ENCODE assay signal across 20 cellular contexts in the genomic region with DNA sequence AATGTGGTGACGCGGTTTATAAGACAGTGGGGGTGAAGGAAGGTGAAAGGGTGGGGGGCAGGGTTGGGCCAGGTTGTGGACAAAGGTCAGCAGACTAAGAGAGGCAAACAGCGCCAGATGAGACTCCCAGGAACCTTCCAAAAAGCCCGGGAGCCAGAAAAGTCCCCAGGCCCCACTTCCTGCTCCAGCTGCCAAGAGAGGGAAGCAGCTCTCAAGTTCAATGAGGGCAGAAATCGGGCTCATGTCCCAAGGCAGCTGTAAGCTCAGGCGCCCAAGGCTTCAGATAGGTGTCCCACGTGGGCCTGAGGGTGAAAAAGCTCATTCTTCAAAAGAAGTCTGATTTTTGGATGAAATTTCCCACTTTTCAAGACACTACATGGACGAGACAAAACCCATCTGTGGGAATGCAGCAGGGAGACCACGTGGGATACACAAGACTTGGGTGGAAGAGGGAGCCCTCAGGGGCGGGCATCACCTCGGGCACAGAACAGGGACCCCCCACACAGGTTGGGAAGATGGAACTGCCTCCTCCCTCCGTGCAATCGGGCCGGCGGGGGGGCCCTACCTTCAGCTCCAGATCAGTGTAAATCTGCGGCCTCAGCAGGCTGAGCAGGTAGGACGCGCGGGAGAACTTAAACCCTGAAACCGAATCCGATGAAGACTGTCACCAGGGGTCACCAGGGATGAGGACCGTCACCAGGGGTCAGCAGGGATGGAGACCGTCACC.
"Had no signal": no experiment of that assay in that cellular context is flagged by ENCODE, and none has a peak within 500 bp of the region (broad histone marks: within the 10 kb centered on the region; RNA-seq: fewer than 3 reads in every experiment).

No MANE protein-coding gene starts in this region.

- H3K4me3 Mint-ChIP-seq: naive thymus-derived CD8-positive, alpha-beta T cell; stimulated activated naive B cell treated with anti-CD40 and anti-IgM and Interleukin-4, amounts not matched to agents 10 μg/mL and 1 μg/mL and 100 μg/mL, for 72 hours; stimulated activated naive CD8-positive, alpha-beta T cell treated with anti-CD3 and anti-CD28 coated beads, Interleukin-15, amount 100 ng/mL, for 72 hours had no signal

- H3K27me3 ChIP-seq: dorsolateral prefrontal cortex, heart left ventricle, neutrophil, right atrium auricular region, sigmoid colon, transverse colon had no signal

- DNase-seq: cortex of kidney; dorsolateral prefrontal cortex; effector CD8-positive, alpha-beta T cell; foreskin melanocyte; hippocampal formation; mammary epithelial cell; sigmoid colon; stimulated activated CD4-positive, alpha-beta T cell treated with anti-CD3 and anti-CD28 coated beads, Interleukin-2, amount 100 ng/mL, for 24 hours; stimulated activated CD4-positive, alpha-beta T cell treated with anti-CD3 and anti-CD28 coated beads, Interleukin-4, amount 100 ng/mL, for 4 hours; stimulated activated naive B cell treated with anti-CD40 and anti-IgM and Interleukin-4, amounts not matched to agents 10 μg/mL and 1 μg/mL and 100 μg/mL, for 72 hours; stimulated activated naive CD8-positive, alpha-beta T cell treated with anti-CD3 and anti-CD28 coated beads, Interleukin-15, amount 100 ng/mL, for 72 hours; substantia nigra; transverse colon had no signal

- H3K4me3 ChIP-seq: dorsolateral prefrontal cortex, heart left ventricle, right atrium auricular region, sigmoid colon, skin epidermis, thoracic aorta, transverse colon had no signal

- H3K36me3 ChIP-seq: neutrophil, right atrium auricular region, thoracic aorta, transverse colon had no signal

- ATAC-seq: left lobe of liver; naive thymus-derived CD8-positive, alpha-beta T cell; stimulated activated naive B cell treated with anti-CD40 and anti-IgM and Interleukin-4, amounts not matched to agents 10 μg/mL and 1 μg/mL and 100 μg/mL, for 72 hours; stimulated activated naive CD8-positive, alpha-beta T cell treated with anti-CD3 and anti-CD28 coated beads, Interleukin-15, amount 100 ng/mL, for 72 hours had no signal

- H3K27me3 Mint-ChIP-seq: naive thymus-derived CD8-positive, alpha-beta T cell; stimulated activated naive B cell treated with anti-CD40 and anti-IgM and Interleukin-4, amounts not matched to agents 10 μg/mL and 1 μg/mL and 100 μg/mL, for 72 hours; stimulated activated naive CD8-positive, alpha-beta T cell treated with anti-CD3 and anti-CD28 coated beads, Interleukin-15, amount 100 ng/mL, for 72 hours had no signal

- H3K9me3 Mint-ChIP-seq: naive thymus-derived CD8-positive, alpha-beta T cell; stimulated activated naive B cell treated with anti-CD40 and anti-IgM and Interleukin-4, amounts not matched to agents 10 μg/mL and 1 μg/mL and 100 μg/mL, for 72 hours; stimulated activated naive CD8-positive, alpha-beta T cell treated with anti-CD3 and anti-CD28 coated beads, Interleukin-15, amount 100 ng/mL, for 72 hours had no signal

- H3K9me3 ChIP-seq: heart left ventricle, neutrophil, right atrium auricular region, sigmoid colon, thoracic aorta, transverse colon had no signal

- H3K27ac Mint-ChIP-seq: stimulated activated naive B cell treated with anti-CD40 and anti-IgM and Interleukin-4, amounts not matched to agents 10 μg/mL and 1 μg/mL and 100 μg/mL, for 72 hours had no signal

- H3K27ac ChIP-seq: dorsolateral prefrontal cortex, neutrophil, right atrium auricular region, sigmoid colon, skin epidermis, thoracic aorta, transverse colon had no signal
